1 cellular context compared by ENCODE assay signal in genomic region chr10:110876788-110877187, GRCh38.
TF ChIP-seq lines count a peak whose summit lies in the region.

No MANE protein-coding gene starts in this region.

TF ChIP-seq in GM12878, 131 proteins besides CTCF, POLR2A, EP300 and RAD21:
- TF ChIP-seq HDAC6 (IDR thresholded peaks at IDR 0.05; ENCODE audit: unreplicated experiment) = no peak
- no peak for TF ChIP-seq RELA (IDR thresholded peaks at IDR 0.05; ENCODE audit: borderline replicate concordance, partially characterized antibody)
- no peak for TF ChIP-seq TAF1 (IDR thresholded peaks at IDR 0.05; ENCODE audit: borderline replicate concordance, low read depth, low read length)
- TF ChIP-seq SIN3A (IDR thresholded peaks at IDR 0.05; ENCODE audit: low read depth, low read length) = no peak
- TF ChIP-seq RFX5 (IDR thresholded peaks at IDR 0.05; ENCODE audit: low read depth, low read length) = no peak
- no peak for TF ChIP-seq HCFC1 (IDR thresholded peaks at IDR 0.05; ENCODE audit: low read length)
- TF ChIP-seq BHLHE40 (IDR thresholded peaks at IDR 0.05; ENCODE audit: borderline replicate concordance in 1 of 2, low read depth in 2 of 2, low read length in 1 of 2) = no peak
- no peak for TF ChIP-seq BCL11A (IDR thresholded peaks at IDR 0.05; ENCODE audit: low read depth, low read length)
- TF ChIP-seq CBX3 (IDR thresholded peaks at IDR 0.05; ENCODE audit: borderline replicate concordance, low read depth) = no peak
- TF ChIP-seq NR2F1 (conservative IDR thresholded peaks at IDR 0.05) = no peak
- TF ChIP-seq ZNF687 (IDR thresholded peaks at IDR 0.05) = no peak
- no peak for TF ChIP-seq SPI1 (IDR thresholded peaks at IDR 0.05; ENCODE audit: borderline replicate concordance, insufficient read depth, low read depth, low read length)
- no peak for TF ChIP-seq PAX5 (IDR thresholded peaks at IDR 0.05; ENCODE audit: borderline replicate concordance, low read depth, low read length)
- TF ChIP-seq, protein P1, sequence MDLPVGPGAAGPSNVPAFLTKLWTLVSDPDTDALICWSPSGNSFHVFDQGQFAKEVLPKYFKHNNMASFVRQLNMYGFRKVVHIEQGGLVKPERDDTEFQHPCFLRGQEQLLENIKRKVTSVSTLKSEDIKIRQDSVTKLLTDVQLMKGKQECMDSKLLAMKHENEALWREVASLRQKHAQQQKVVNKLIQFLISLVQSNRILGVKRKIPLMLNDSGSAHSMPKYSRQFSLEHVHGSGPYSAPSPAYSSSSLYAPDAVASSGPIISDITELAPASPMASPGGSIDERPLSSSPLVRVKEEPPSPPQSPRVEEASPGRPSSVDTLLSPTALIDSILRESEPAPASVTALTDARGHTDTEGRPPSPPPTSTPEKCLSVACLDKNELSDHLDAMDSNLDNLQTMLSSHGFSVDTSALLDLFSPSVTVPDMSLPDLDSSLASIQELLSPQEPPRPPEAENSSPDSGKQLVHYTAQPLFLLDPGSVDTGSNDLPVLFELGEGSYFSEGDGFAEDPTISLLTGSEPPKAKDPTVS (IDR thresholded peaks at IDR 0.05; ENCODE audit: low read depth, low read length) = no peak
- no peak for TF ChIP-seq ZZZ3 (IDR thresholded peaks at IDR 0.05; ENCODE audit: control insufficient read depth, insufficient read length, low read depth)
